Comparison of ENCODE assay signal across 1 cellular context in genomic region chr10:69451209-69451783, GRCh38.
A peak's percentile ranks its signal among the peaks of the same experiment; 100 is the strongest.
TF ChIP-seq lines count a peak whose summit lies in the region.

Gene TSPAN15 (plus strand): TSS chr10:69451465. CDS start chr10:69451595, 130 bp downstream.

TF ChIP-seq in K562, 482 proteins besides CTCF, POLR2A, EP300 and RAD21 (continued from another document):
- peak; percentile 85 for TF ChIP-seq FOS (IDR thresholded peaks at IDR 0.05; ENCODE audit: extremely low read depth, insufficient read length)
- TF ChIP-seq E2F6 (IDR thresholded peaks at IDR 0.05; ENCODE audit: borderline replicate concordance in 1 of 2, extremely low read depth in 1 of 2, insufficient read depth in 1 of 2, insufficient read length in 1 of 2, low read depth in 1 of 2, low read length in 1 of 2, poor library complexity in 1 of 2, severe bottlenecking in 1 of 2), result peak in 1 of 2 experiments; percentile 22
- TF ChIP-seq PCBP1 (IDR thresholded peaks at IDR 0.05; ENCODE audit: low read depth, low read length, poor library complexity, severe bottlenecking), result no peak
- peak; percentile 75 for TF ChIP-seq NEUROD1 (IDR thresholded peaks at IDR 0.05; ENCODE audit: borderline replicate concordance, low read depth, low read length, partially characterized antibody)
- TF ChIP-seq RB1 (IDR thresholded peaks at IDR 0.05; ENCODE audit: low read depth), result 0 out of 2 replicates have a peak, but pooled peaks have one; percentile 1
- peak; percentile 99 for TF ChIP-seq PKNOX1 (IDR thresholded peaks at IDR 0.05)
- TF ChIP-seq BCLAF1 (IDR thresholded peaks at IDR 0.05; ENCODE audit: borderline replicate concordance in 1 of 2, control insufficient read depth in 1 of 2, low read depth in 2 of 2, low read length in 1 of 2), result no peak
- peak in 1 of 2 experiments; percentile 41; a peak in 2 of 4 replicates for TF ChIP-seq MAZ (CRISPR knock-in tag; conservative IDR thresholded peaks at IDR 0.05 in 1 of 2, IDR thresholded peaks at IDR 0.05 in 1 of 2)
- peak; percentile 60; the same call in 1 of the 2 replicates for TF ChIP-seq MBD2 (IDR thresholded peaks at IDR 0.05; ENCODE audit: borderline replicate concordance, low read depth)
- no peak for TF ChIP-seq TFAM (CRISPR knock-in tag; conservative IDR thresholded peaks at IDR 0.05)
- peak; percentile 38 for TF ChIP-seq VEZF1 (CRISPR knock-in tag; IDR thresholded peaks at IDR 0.05)
- TF ChIP-seq TRIM28 (IDR thresholded peaks at IDR 0.05), result no peak
- no peak for TF ChIP-seq C11orf30 (IDR thresholded peaks at IDR 0.05; ENCODE audit: low read depth)
- 0 out of 2 replicates have a peak, but pooled peaks have one; percentile 27 for TF ChIP-seq NFIC (IDR thresholded peaks at IDR 0.05)
- no peak for TF ChIP-seq CHD4 (IDR thresholded peaks at IDR 0.05; ENCODE audit: insufficient read depth, insufficient replicate concordance, low read depth, low read length, poor library complexity, severe bottlenecking)
- peak; percentile 37 for TF ChIP-seq CCNT2 (IDR thresholded peaks at IDR 0.05; ENCODE audit: borderline replicate concordance, extremely low read depth, insufficient read length, low read depth, low read length)
- TF ChIP-seq ZNF263 (CRISPR knock-in tag; IDR thresholded peaks at IDR 0.05; ENCODE audit: borderline replicate concordance), result no peak
- peak; percentile 71 for TF ChIP-seq CXXC5 (CRISPR knock-in tag; IDR thresholded peaks at IDR 0.05)
- no peak for TF ChIP-seq RNF2 (IDR thresholded peaks at IDR 0.05)
- peak; percentile 72 for TF ChIP-seq SP2 (IDR thresholded peaks at IDR 0.05; ENCODE audit: extremely low read depth, low read depth, low read length, poor library complexity, severe bottlenecking)
- peak; percentile 68 for TF ChIP-seq ASH1L (IDR thresholded peaks at IDR 0.05; ENCODE audit: borderline replicate concordance, low read depth, partially characterized antibody)
- peak; percentile 60 for TF ChIP-seq CHD2 (IDR thresholded peaks at IDR 0.05; ENCODE audit: low read depth, low read length)
- no peak for TF ChIP-seq ZKSCAN1 (IDR thresholded peaks at IDR 0.05; ENCODE audit: low read depth, low read length)
- no peak for TF ChIP-seq HDAC6 (IDR thresholded peaks at IDR 0.05; ENCODE audit: low read depth, low read length)
